Comparison of ENCODE assay signal across 8 cellular contexts in the genomic region with DNA sequence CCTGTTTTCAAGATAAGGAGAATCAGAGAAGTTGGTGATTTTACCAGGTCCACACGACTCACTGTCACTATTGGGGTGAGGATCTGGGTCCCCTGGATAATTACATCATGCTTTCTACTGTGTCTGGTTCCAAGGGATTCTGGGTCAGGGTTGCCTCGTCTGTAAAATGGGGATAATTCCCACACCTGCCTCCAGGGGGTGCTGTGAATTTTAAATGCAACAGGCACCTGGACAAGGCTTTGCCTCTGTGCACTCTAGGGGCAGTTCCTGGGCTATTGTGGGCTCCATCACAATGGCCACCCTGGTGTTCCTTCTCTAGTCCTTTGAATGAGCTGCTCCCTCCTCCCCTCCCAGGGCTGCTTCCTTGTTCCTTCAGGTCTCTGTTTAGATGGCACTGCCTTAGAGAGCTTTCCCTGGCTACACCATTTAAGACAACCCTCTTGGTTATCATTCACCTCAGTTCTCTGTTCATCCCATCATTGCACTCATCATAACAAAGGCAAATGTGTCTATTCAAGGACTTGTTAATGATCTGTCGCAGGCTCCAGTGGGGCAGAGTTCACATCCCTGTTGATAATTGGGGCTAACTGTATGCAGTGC.
DNase-seq lines count a peak whose midpoint lies in the region; ATAC-seq, FAIRE-seq and TF ChIP-seq lines count a peak whose summit lies in the region.
"Had no signal": no experiment of that assay in that cellular context is flagged by ENCODE, and none has a peak within 500 bp of the region (broad histone marks: within the 10 kb centered on the region; RNA-seq: fewer than 3 reads in every experiment).

No MANE protein-coding gene starts in this region.

- H3K27ac ChIP-seq in H1 (ENCODE audit: low read depth, low read length) (no peak overlapping the region), uterus (no peak overlapping the region)

- WGBS in H1 (ENCODE audit: extremely low coverage in 1 of 2, insufficient coverage in 1 of 2, insufficient read length in 1 of 2, insufficient replicate concordance in 2 of 2, low coverage in 1 of 2, low lambda C conversion rate in 2 of 2, missing lambda C conversion rate in 1 of 2), 2 experiments: 33% methylated on average over 3 of the region's 3 CpGs; no CpG with 5 or more reads in 1 of the 2 experiments

- H3K27ac Mint-ChIP-seq in activated CD4-positive, alpha-beta T cell treated with anti-CD3 and anti-CD28 coated beads for 36 hours: no peak overlapping the region
- no peak overlapping the region for H3K27ac Mint-ChIP-seq in natural killer cell treated with Interleukin-12 subunit alpha and Interleukin-12 subunit beta and Interleukin-15 and Interleukin-18, amount 100 ng/mL, for 72 hours
- H3K27ac Mint-ChIP-seq: activated naive CD8-positive, alpha-beta T cell had no signal

- peak; percentile 47 for TF ChIP-seq RAD21 in Ishikawa (IDR thresholded peaks at IDR 0.05; ENCODE audit: low read depth)
- peak; percentile 78 to 86 for TF ChIP-seq RAD21 in H1 (IDR thresholded peaks at IDR 0.05 in 1 of 2, conservative IDR thresholded peaks at IDR 0.05 in 1 of 2; ENCODE audit: low read depth in 2 of 2, low read length in 2 of 2)

- no peak overlapping the region for H2BK20ac ChIP-seq in H1 (ENCODE audit: low read length)

- CTCF ChIA-PET in activated CD4-positive, alpha-beta T cell treated with anti-CD3 and anti-CD28 coated beads for 36 hours (lab: Charles Lee): interaction anchor here (0.6 to 1.1 kb wide), 3 partner anchors 41 to 120 kb away, joined by 3 read pairs; no protein-coding TSS in a partner anchor
- CTCF ChIA-PET in H1 (lab: Charles Lee; ENCODE audit: partially characterized antibody): interaction anchor here (0.6 to 3.9 kb wide), 28 partner anchors 9 to 1754 kb away, joined by 3 to 16 read pairs (median 3); no protein-coding TSS in a partner anchor

- H3K9me3 Mint-ChIP-seq in activated CD4-positive, alpha-beta T cell treated with anti-CD3 and anti-CD28 coated beads for 36 hours (ENCODE audit: low read depth): no peaks in the 10 kb centered on the region
- H3K9me3 Mint-ChIP-seq in natural killer cell treated with Interleukin-12 subunit alpha and Interleukin-12 subunit beta and Interleukin-15 and Interleukin-18, amount 100 ng/mL, for 72 hours: no peaks in the 10 kb centered on the region

- H3K4me3 Mint-ChIP-seq in activated CD4-positive, alpha-beta T cell treated with anti-CD3 and anti-CD28 coated beads for 36 hours: no peak overlapping the region
- no peak overlapping the region for H3K4me3 Mint-ChIP-seq in natural killer cell treated with Interleukin-12 subunit alpha and Interleukin-12 subunit beta and Interleukin-15 and Interleukin-18, amount 100 ng/mL, for 72 hours
- H3K4me3 Mint-ChIP-seq: activated naive CD8-positive, alpha-beta T cell had no signal

- no peaks in the 10 kb centered on the region for H3K36me3 ChIP-seq in H1 (ENCODE audit: control insufficient read depth in 2 of 4, insufficient read depth in 4 of 4, low read length in 3 of 4)
- no peaks in the 10 kb centered on the region for H3K36me3 ChIP-seq in uterus

- no peak overlapping the region for H2BK5ac ChIP-seq in H1 (ENCODE audit: low read depth, low read length)

- DNase-seq in GM03348 (ENCODE audit: low spot score): peak; percentile 53
- peak; percentile 80 for DNase-seq in activated CD4-positive, alpha-beta T cell treated with anti-CD3 and anti-CD28 coated beads for 36 hours
- peak; percentile 78 to 94 for DNase-seq in H1 (ENCODE audit: low read depth in 1 of 2, low spot score in 2 of 2)
- DNase-seq in natural killer cell treated with Interleukin-12 subunit alpha and Interleukin-12 subunit beta and Interleukin-15 and Interleukin-18, amount 100 ng/mL, for 72 hours (ENCODE audit: low spot score): no peak
- peak in 1 of 2 donors; percentile 19 for DNase-seq in uterus
- no peak for DNase-seq in NCI-H2029 treated with DMSO at 0.1 percent for 48 hours (lab: John Stamatoyannopoulos, UW)

- H2AFZ ChIP-seq in H1 (ENCODE audit: low read length): peak overlapping the region; percentile 73

- H3K23ac ChIP-seq in H1 (ENCODE audit: insufficient read length): no peak overlapping the region

- TF ChIP-seq POLR2A in H1 (IDR thresholded peaks at IDR 0.05; ENCODE audit: control extremely low read depth in 1 of 2, low read depth in 2 of 2, low read length in 2 of 2) (no peak), uterus (IDR thresholded peaks at IDR 0.05) (no peak)

- no peaks in the 10 kb centered on the region for H3K79me2 ChIP-seq in H1 (ENCODE audit: control insufficient read depth in 1 of 2, insufficient read depth in 2 of 2, low read length in 2 of 2)

- no peak overlapping the region for H3K4ac ChIP-seq in H1 (replicated peaks; ENCODE audit: insufficient read length, low read depth, low read length)

- H4K8ac ChIP-seq in H1 (ENCODE audit: extremely low read depth, insufficient read depth, low read length): no peak overlapping the region

- H3K9ac ChIP-seq in H1 (replicated peaks in 1 of 4; ENCODE audit: extremely low read depth in 1 of 4, low read depth in 3 of 4, low read length in 3 of 4): no peak overlapping the region

- peak overlapping the region in 1 of 2 experiments; percentile 2; a peak in 1 of 4 replicates for H3K4me2 ChIP-seq in H1 (ENCODE audit: insufficient read depth in 1 of 2, low read depth in 2 of 2, low read length in 2 of 2)

- H3K4me3 ChIP-seq in H1 (ENCODE audit: extremely low read depth in 1 of 4, insufficient read depth in 2 of 4, low read depth in 3 of 4, low read length in 4 of 4): no peak overlapping the region
- H3K4me3 ChIP-seq in uterus: no peak overlapping the region

- H3K14ac ChIP-seq in H1 (ENCODE audit: insufficient read length): no peak overlapping the region

- no peaks in the 10 kb centered on the region for H3K23me2 ChIP-seq in H1 (ENCODE audit: low read depth, low read length)

- H3K27me3 ChIP-seq in H1 (replicated peaks in 1 of 4; ENCODE audit: control insufficient read depth in 3 of 4, extremely low read depth in 1 of 4, insufficient read depth in 3 of 4, low read length in 3 of 4) (no peaks in the 10 kb centered on the region; a peak in 2 of 7 replicates), uterus (no peaks in the 10 kb centered on the region)

- H4K5ac ChIP-seq in H1 (ENCODE audit: insufficient read length, low read depth, low read length): no peak overlapping the region

- H3K4me1 Mint-ChIP-seq in activated CD4-positive, alpha-beta T cell treated with anti-CD3 and anti-CD28 coated beads for 36 hours: no peaks in the 10 kb centered on the region
- H3K4me1 Mint-ChIP-seq in natural killer cell treated with Interleukin-12 subunit alpha and Interleukin-12 subunit beta and Interleukin-15 and Interleukin-18, amount 100 ng/mL, for 72 hours (ENCODE audit: low read depth in 2 of 2): no peaks in the 10 kb centered on the region

- TF ChIP-seq CTCF in H1 (IDR thresholded peaks at IDR 0.05; ENCODE audit: control extremely low read depth in 1 of 3, insufficient read depth in 1 of 3, low read depth in 1 of 3, low read length in 3 of 3) (peak; percentile 66 to 89 (median 88)), uterus (IDR thresholded peaks at IDR 0.05) (peak in 3 of 4 experiments; percentile 13 to 42 (median 35))

- H3K36me3 Mint-ChIP-seq in activated CD4-positive, alpha-beta T cell treated with anti-CD3 and anti-CD28 coated beads for 36 hours (ENCODE audit: low read depth): no peaks in the 10 kb centered on the region
- no peaks in the 10 kb centered on the region for H3K36me3 Mint-ChIP-seq in natural killer cell treated with Interleukin-12 subunit alpha and Interleukin-12 subunit beta and Interleukin-15 and Interleukin-18, amount 100 ng/mL, for 72 hours

- peak overlapping the region; percentile 75; the same call in 1 of the 2 replicates for H2BK12ac ChIP-seq in H1 (ENCODE audit: low read depth, low read length)

- TF ChIP-seq EP300 in Ishikawa (IDR thresholded peaks at IDR 0.05; ENCODE audit: borderline replicate concordance) (no peak), H1 (IDR thresholded peaks at IDR 0.05; ENCODE audit: borderline replicate concordance in 1 of 2, low read depth in 2 of 2, low read length in 2 of 2) (no peak)

- peaks cover 2 to 8% (median 5%) of the 10 kb centered on the region in 4 experiments; a peak in 5 of 7 replicates for H3K4me1 ChIP-seq in H1 (replicated peaks in 1 of 4; ENCODE audit: control insufficient read depth in 3 of 4, insufficient read depth in 4 of 4, low read length in 3 of 4)
- no peaks in the 10 kb centered on the region for H3K4me1 ChIP-seq in uterus

- no peak overlapping the region; the same call in 1 of the 2 replicates for H3K18ac ChIP-seq in H1 (ENCODE audit: extremely low read depth, low read length)

- 0 out of 2 replicates have a peak overlapping the region, but pooled peaks have one; percentile 17 for H2AK5ac ChIP-seq in H1 (ENCODE audit: low read depth, low read length)

- H3K79me1 ChIP-seq in H1 (ENCODE audit: low read depth, low read length): no peaks in the 10 kb centered on the region

- H2BK120ac ChIP-seq in H1 (replicated peaks; ENCODE audit: low read depth, low read length): no peak overlapping the region

- H2BK15ac ChIP-seq in H1 (ENCODE audit: low read length): no peak overlapping the region

- no peaks in the 10 kb centered on the region for H4K20me1 ChIP-seq in H1 (replicated peaks in 1 of 2; ENCODE audit: control insufficient read depth in 1 of 2, insufficient read depth in 2 of 2, low read length in 2 of 2)

- no peak for ATAC-seq in activated CD4-positive, alpha-beta T cell treated with anti-CD3 and anti-CD28 coated beads for 36 hours
- peak; percentile 43 to 53 for ATAC-seq in natural killer cell treated with Interleukin-12 subunit alpha and Interleukin-12 subunit beta and Interleukin-15 and Interleukin-18, amount 100 ng/mL, for 72 hours

- H3K56ac ChIP-seq in H1 (replicated peaks; ENCODE audit: insufficient read length, low read depth, low read length): no peak overlapping the region

- no peaks in the 10 kb centered on the region for H3K27me3 Mint-ChIP-seq in activated CD4-positive, alpha-beta T cell treated with anti-CD3 and anti-CD28 coated beads for 36 hours
- no peaks in the 10 kb centered on the region for H3K27me3 Mint-ChIP-seq in natural killer cell treated with Interleukin-12 subunit alpha and Interleukin-12 subunit beta and Interleukin-15 and Interleukin-18, amount 100 ng/mL, for 72 hours
- H3K27me3 Mint-ChIP-seq: activated naive CD8-positive, alpha-beta T cell had no signal

- POLR2A ChIA-PET in activated CD4-positive, alpha-beta T cell treated with anti-CD3 and anti-CD28 coated beads for 36 hours (lab: Charles Lee): no interaction called here
- POLR2A ChIA-PET in H1 (lab: Charles Lee; ENCODE audit: partially characterized antibody): interaction anchor here (1.5 kb wide), 1 partner anchor 69 kb away, joined by 3 read pairs; no protein-coding TSS in a partner anchor

- no peak overlapping the region for H4K91ac ChIP-seq in H1 (replicated peaks; ENCODE audit: insufficient read length, low read length)

- H3K9me3 ChIP-seq in H1 (ENCODE audit: insufficient read depth in 2 of 2, low read depth in 1 of 2, low read length in 1 of 2) (no peaks in the 10 kb centered on the region), uterus (no peaks in the 10 kb centered on the region)

- peak; percentile 92 for FAIRE-seq in H1 (lab: Jason Lieb, UNC)

- intact Hi-C loops in activated CD4-positive, alpha-beta T cell treated with anti-CD3 and anti-CD28 coated beads for 36 hours (cut with DNase I, micrococcal nuclease): loop anchor here in 1 of 2 experiments (5.0 kb wide), 1 partner anchor 966 kb away; the partner anchor contains the start of gene MN1
- intact Hi-C loops in uterus (cut with DNase I; ENCODE audit: low total_unique reads): no loop called here

Comparison
In these comparisons a context has a peak if more than half of its experiments do, and no peak if none do; other contexts are left out.
1. DNase-seq: peak in GM03348 (single experiment), activated CD4-positive, alpha-beta T cell treated with anti-CD3 and anti-CD28 coated beads for 36 hours (single experiment) and H1 (2 of 2); none in natural killer cell treated with Interleukin-12 subunit alpha and Interleukin-12 subunit beta and Interleukin-15 and Interleukin-18, amount 100 ng/mL, for 72 hours (single experiment) and NCI-H2029 treated with DMSO at 0.1 percent for 48 hours (single experiment).